Comparison of ENCODE assay signal across 19 cellular contexts in the genomic region with DNA sequence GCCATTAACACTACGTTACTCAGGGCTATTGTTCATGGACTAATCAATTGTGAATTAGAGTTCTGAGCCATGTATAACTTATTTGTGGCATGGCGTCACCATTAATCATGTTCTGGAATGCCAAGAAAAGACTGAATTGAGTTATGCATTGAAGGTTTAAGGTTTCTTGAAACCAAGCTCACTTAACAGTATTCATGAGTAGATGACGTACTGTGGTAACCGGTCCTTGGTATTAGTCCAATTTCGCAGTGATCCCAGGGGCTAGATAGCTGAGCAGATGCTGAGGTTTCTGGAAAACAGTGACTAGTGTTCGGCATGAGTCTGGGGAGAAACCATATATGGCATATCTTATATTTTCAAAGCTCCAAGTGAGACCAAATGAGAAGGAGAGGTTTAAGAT.
"Had no signal": no experiment of that assay in that cellular context is flagged by ENCODE, and none has a peak within 500 bp of the region (broad histone marks: within the 10 kb centered on the region; RNA-seq: fewer than 3 reads in every experiment).

No MANE protein-coding gene starts in this region.

- H3K4me3 ChIP-seq: adrenal gland, ascending aorta, cardiac muscle cell, gastrocnemius medialis, left lung, neural progenitor cell, sigmoid colon, thyroid gland, upper lobe of right lung had no signal

- ATAC-seq: gastrocnemius medialis; left lung; naive thymus-derived CD4-positive, alpha-beta T cell; upper lobe of right lung had no signal

- DNase-seq: activated CD4-positive, alpha-beta T cell treated with anti-CD3 and anti-CD28 coated beads for 1 hour; activated naive CD4-positive, alpha-beta T cell; activated T-cell treated with anti-CD3 and anti-CD28 coated beads, Interleukin-2, amount 50 U/mL, for 1 hour; cortex of kidney; gastrocnemius medialis; hippocampal formation; kidney glomerular epithelial cell; left lung; posterior cingulate gyrus; stimulated activated CD4-positive, alpha-beta T cell treated with anti-CD3 and anti-CD28 coated beads, Interleukin-4, amount 100 ng/mL, for 24 hours; stimulated activated naive CD4-positive, alpha-beta T cell treated with Interleukin-2 at 50 U/mL for 16 hours; thyroid gland; upper lobe of right lung had no signal
